21 cellular contexts compared by ENCODE assay signal in the genomic region with DNA sequence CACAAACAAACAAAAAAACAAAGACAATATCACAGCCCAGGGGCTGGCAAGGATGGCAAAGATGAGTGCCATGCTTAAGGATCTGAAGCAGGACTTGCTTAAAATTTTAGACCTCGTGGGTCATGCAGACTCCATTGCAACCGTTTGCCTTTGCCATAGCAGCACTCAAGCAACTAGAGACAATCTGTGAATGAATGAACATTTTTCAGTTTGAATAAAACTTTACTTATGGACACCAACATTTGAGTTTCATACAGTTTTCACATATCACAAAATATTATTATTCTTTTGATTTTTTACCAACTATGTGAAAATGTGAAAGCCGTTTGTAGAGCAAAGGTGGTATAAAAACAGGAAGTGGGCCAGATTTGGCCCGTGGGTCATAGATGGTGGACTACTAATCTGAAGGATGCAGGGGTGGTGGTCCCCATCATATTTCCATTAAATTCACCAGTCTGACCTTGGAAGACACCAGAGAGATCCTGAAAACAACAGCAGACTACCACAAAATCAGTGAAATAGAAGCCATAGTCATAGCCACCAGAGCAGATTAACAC. TPM values are rescaled to one million over a fixed set of nuclear protein-coding genes. Genes with fewer than 3 reads are reported as not detected.
DNase-seq lines count a peak whose midpoint lies in the region; ATAC-seq, FAIRE-seq and TF ChIP-seq lines count a peak whose summit lies in the region.
"Had no signal": no experiment of that assay in that cellular context is flagged by ENCODE, and none has a peak within 500 bp of the region (broad histone marks: within the 10 kb centered on the region; RNA-seq: fewer than 3 reads in every experiment).

No MANE protein-coding gene starts in this region.

- no peak for DNase-seq in activated CD4-positive, alpha-beta T cell treated with anti-CD3 and anti-CD28 coated beads, Interleukin-2, amount 10 ng/mL, durations not matched to agents 24 days and 14 days
- no peak for DNase-seq in activated CD4-positive, alpha-beta T cell treated with anti-CD3 and anti-CD28 coated beads for 1 hour
- no peak for DNase-seq in activated naive CD8-positive, alpha-beta T cell treated with anti-CD3 and anti-CD28 coated beads, Interleukin-2, amount 10 ng/mL, durations not matched to agents 7 days and 5 days
- no peak for DNase-seq in activated naive CD8-positive, alpha-beta T cell treated with anti-CD3 and anti-CD28 coated beads, Interleukin-2, amount 50 U/mL, for 24 hours
- DNase-seq in OCI-LY7 (ENCODE audit: low spot score) (no peak), K562 (ENCODE audit: extremely low read depth in 1 of 4, low spot score in 3 of 4) (no peak), DMS79 (lab: John Stamatoyannopoulos, UW) (no peak), progenitor cell of endocrine pancreas (ENCODE audit: low spot score, unreplicated experiment) (no peak)
- DNase-seq: 8988T, AML-193, Calu3, DMS79 treated with DMSO at 0.1 percent for 48 hours, EL, HCEC 1CT, HFFc6 had no signal

- H3K27me3 Mint-ChIP-seq in activated CD4-positive, alpha-beta T cell treated with anti-CD3 and anti-CD28 coated beads, Interleukin-2, amount 10 ng/mL, durations not matched to agents 24 days and 14 days: no peaks in the 10 kb centered on the region
- no peaks in the 10 kb centered on the region for H3K27me3 Mint-ChIP-seq in activated naive CD8-positive, alpha-beta T cell treated with anti-CD3 and anti-CD28 coated beads, Interleukin-2, amount 10 ng/mL, durations not matched to agents 7 days and 5 days
- H3K27me3 Mint-ChIP-seq in activated naive CD8-positive, alpha-beta T cell treated with anti-CD3 and anti-CD28 coated beads, Interleukin-2, amount 50 U/mL, for 24 hours: peaks cover 5% of the 10 kb centered on the region
- peaks cover 34% of the 10 kb centered on the region for H3K27me3 Mint-ChIP-seq in progenitor cell of endocrine pancreas

- peak overlapping the region; percentile 32 for H3K27ac Mint-ChIP-seq in activated CD4-positive, alpha-beta T cell treated with anti-CD3 and anti-CD28 coated beads, Interleukin-2, amount 10 ng/mL, durations not matched to agents 24 days and 14 days
- peak overlapping the region; percentile 68 for H3K27ac Mint-ChIP-seq in activated naive CD8-positive, alpha-beta T cell treated with anti-CD3 and anti-CD28 coated beads, Interleukin-2, amount 10 ng/mL, durations not matched to agents 7 days and 5 days
- no peak overlapping the region for H3K27ac Mint-ChIP-seq in activated naive CD8-positive, alpha-beta T cell treated with anti-CD3 and anti-CD28 coated beads, Interleukin-2, amount 50 U/mL, for 24 hours
- H3K27ac Mint-ChIP-seq in progenitor cell of endocrine pancreas: no peak overlapping the region
- H3K27ac Mint-ChIP-seq: HFFc6 had no signal

- H3K27me3 ChIP-seq in K562 (ENCODE audit: control insufficient read depth in 2 of 2, insufficient read depth in 2 of 2, low read length in 2 of 2): peaks cover 34 to 37% of the 10 kb centered on the region in 2 experiments; a peak in 4 of 5 replicates
- H3K27me3 ChIP-seq: BLaER1 had no signal

- no peak for ATAC-seq in activated naive CD8-positive, alpha-beta T cell treated with anti-CD3 and anti-CD28 coated beads, Interleukin-2, amount 10 ng/mL, durations not matched to agents 7 days and 5 days (ENCODE audit: low read depth)
- no peak for ATAC-seq in activated naive CD8-positive, alpha-beta T cell treated with anti-CD3 and anti-CD28 coated beads, Interleukin-2, amount 50 U/mL, for 24 hours
- no peak for ATAC-seq in K562
- ATAC-seq: HepG2 had no signal

- peaks cover 46% of the 10 kb centered on the region for H3K4me1 Mint-ChIP-seq in activated CD4-positive, alpha-beta T cell treated with anti-CD3 and anti-CD28 coated beads, Interleukin-2, amount 10 ng/mL, durations not matched to agents 24 days and 14 days
- peaks cover 38% of the 10 kb centered on the region for H3K4me1 Mint-ChIP-seq in activated naive CD8-positive, alpha-beta T cell treated with anti-CD3 and anti-CD28 coated beads, Interleukin-2, amount 10 ng/mL, durations not matched to agents 7 days and 5 days
- peaks cover 51% of the 10 kb centered on the region for H3K4me1 Mint-ChIP-seq in activated naive CD8-positive, alpha-beta T cell treated with anti-CD3 and anti-CD28 coated beads, Interleukin-2, amount 50 U/mL, for 24 hours
- H3K4me1 Mint-ChIP-seq in progenitor cell of endocrine pancreas (ENCODE audit: low read depth): no peaks in the 10 kb centered on the region

- H3K9me2 ChIP-seq in OCI-LY7 (ENCODE audit: insufficient read depth, low read length): no peaks in the 10 kb centered on the region

- 0 out of 2 replicates have a peak overlapping the region, but pooled peaks have one; percentile 32 for H2AFZ ChIP-seq in OCI-LY7 (ENCODE audit: low read length)
- H2AFZ ChIP-seq in K562 (ENCODE audit: low read depth, low read length): no peak overlapping the region

- TF ChIP-seq RAD21 in K562 (CRISPR knock-in tag; conservative IDR thresholded peaks at IDR 0.05 in 1 of 2, IDR thresholded peaks at IDR 0.05 in 1 of 2): no peak

- CTCF ChIA-PET in OCI-LY7 (lab: Charles Lee; ENCODE audit: unreplicated experiment): interaction anchor here (1.8 kb wide), 1 partner anchor 9 kb away, joined by 7 read pairs; no protein-coding TSS in a partner anchor
- CTCF ChIA-PET in K562 (lab: Yijun Ruan, JAX; ENCODE audit: low intra/inter-chr PET ratio): interaction anchor here (0.6 kb wide), 1 partner anchor 110 kb away, joined by 3 read pairs; no protein-coding TSS in a partner anchor

- H3K79me2 ChIP-seq in OCI-LY7 (ENCODE audit: insufficient read depth, low read depth, low read length) (no peaks in the 10 kb centered on the region), K562 (ENCODE audit: control insufficient read depth, insufficient read depth, low read length) (no peaks in the 10 kb centered on the region)

- intact Hi-C loops in activated CD4-positive, alpha-beta T cell treated with anti-CD3 and anti-CD28 coated beads, Interleukin-2, amount 10 ng/mL, durations not matched to agents 24 days and 14 days (cut with micrococcal nuclease): loop anchor here (10.0 kb wide), 1 partner anchor 414 kb away; no protein-coding TSS in a partner anchor
- intact Hi-C loops in OCI-LY7 (cut with micrococcal nuclease; ENCODE audit: unreplicated experiment): loop anchor here (10.0 kb wide), 1 partner anchor 266 kb away; a partner anchor contains a TSS
- intact Hi-C loops in K562 (cut with micrococcal nuclease): loop anchor here (10.0 kb wide), 1 partner anchor 66 kb away; no protein-coding TSS in a partner anchor

- H3K9me3 ChIP-seq in OCI-LY7 (ENCODE audit: low read length) (no peaks in the 10 kb centered on the region), K562 (replicated peaks; ENCODE audit: control insufficient read depth, insufficient read depth, low read depth, low read length) (no peaks in the 10 kb centered on the region)

- in situ Hi-C loops in K562 (cut with MboI): no loop called here

- no peak for TF ChIP-seq EP300 in K562 (IDR thresholded peaks at IDR 0.05; ENCODE audit: low read length)

- TF ChIP-seq POLR2A in K562 (conservative IDR thresholded peaks at IDR 0.05): no peak

- 0% methylated on average over 4 of the region's 4 CpGs for WGBS in K562 (ENCODE audit: insufficient coverage, low coverage, missing lambda C conversion rate)

- BruUV-seq in OCI-LY7 (replicated peaks; lab: Mats Ljungman, UMichigan): no TSS peak
- BruUV-seq in K562 (replicated peaks; lab: Mats Ljungman, UMichigan): no TSS peak

- H3K27ac ChIP-seq in OCI-LY7 (ENCODE audit: low read depth, low read length, poor library complexity, severe bottlenecking) (no peak overlapping the region), K562 (ENCODE audit: extremely low read depth, low read depth, low read length) (no peak overlapping the region)
- H3K27ac ChIP-seq: BLaER1 had no signal

- FAIRE-seq in K562 (lab: Jason Lieb, UNC): no peak
- FAIRE-seq: G401.6, GM19239, HepG2, HTR-8/SVneo had no signal

- no peaks in the 10 kb centered on the region for H3K9me1 ChIP-seq in K562 (ENCODE audit: control insufficient read depth, insufficient read depth, low read length)

- H3K4me3 ChIP-seq in OCI-LY7 (ENCODE audit: low read depth, low read length, poor library complexity, severe bottlenecking) (no peak overlapping the region), K562 (no peak overlapping the region)
- H3K4me3 ChIP-seq: BLaER1 had no signal

- H3K4me3 Mint-ChIP-seq in activated CD4-positive, alpha-beta T cell treated with anti-CD3 and anti-CD28 coated beads, Interleukin-2, amount 10 ng/mL, durations not matched to agents 24 days and 14 days: no peak overlapping the region
- H3K4me3 Mint-ChIP-seq in activated naive CD8-positive, alpha-beta T cell treated with anti-CD3 and anti-CD28 coated beads, Interleukin-2, amount 10 ng/mL, durations not matched to agents 7 days and 5 days: no peak overlapping the region
- no peak overlapping the region for H3K4me3 Mint-ChIP-seq in activated naive CD8-positive, alpha-beta T cell treated with anti-CD3 and anti-CD28 coated beads, Interleukin-2, amount 50 U/mL, for 24 hours
- no peak overlapping the region for H3K4me3 Mint-ChIP-seq in progenitor cell of endocrine pancreas (ENCODE audit: low read depth)
- H3K4me3 Mint-ChIP-seq: HFFc6 had no signal

- H3K4me1 ChIP-seq in OCI-LY7 (ENCODE audit: insufficient read depth, low read length, poor library complexity, severe bottlenecking) (peaks cover 34% of the 10 kb centered on the region), K562 (replicated peaks in 1 of 2; ENCODE audit: control insufficient read depth in 2 of 2, insufficient read depth in 2 of 2, low read length in 2 of 2) (peaks cover 0 to 3% of the 10 kb centered on the region in 2 experiments; a peak in 1 of 5 replicates)

- H3K4me2 ChIP-seq in OCI-LY7 (ENCODE audit: low read length) (no peak overlapping the region), K562 (ENCODE audit: insufficient read depth, low read length) (no peak overlapping the region)
- H3K4me2 ChIP-seq: BLaER1 had no signal

- H3K36me3 ChIP-seq in OCI-LY7 (ENCODE audit: insufficient read depth, low read length) (no peaks in the 10 kb centered on the region), K562 (ENCODE audit: control insufficient read depth, insufficient read depth, low read length) (no peaks in the 10 kb centered on the region)
- H3K36me3 ChIP-seq: BLaER1 had no signal

- H3K36me3 Mint-ChIP-seq in activated CD4-positive, alpha-beta T cell treated with anti-CD3 and anti-CD28 coated beads, Interleukin-2, amount 10 ng/mL, durations not matched to agents 24 days and 14 days (ENCODE audit: low read depth): peaks cover 4% of the 10 kb centered on the region
- peaks cover 6% of the 10 kb centered on the region for H3K36me3 Mint-ChIP-seq in activated naive CD8-positive, alpha-beta T cell treated with anti-CD3 and anti-CD28 coated beads, Interleukin-2, amount 10 ng/mL, durations not matched to agents 7 days and 5 days
- H3K36me3 Mint-ChIP-seq in activated naive CD8-positive, alpha-beta T cell treated with anti-CD3 and anti-CD28 coated beads, Interleukin-2, amount 50 U/mL, for 24 hours (ENCODE audit: low read depth): peaks cover 2% of the 10 kb centered on the region
- no peaks in the 10 kb centered on the region for H3K36me3 Mint-ChIP-seq in progenitor cell of endocrine pancreas (ENCODE audit: insufficient read depth)

- H3K9me3 Mint-ChIP-seq in activated CD4-positive, alpha-beta T cell treated with anti-CD3 and anti-CD28 coated beads, Interleukin-2, amount 10 ng/mL, durations not matched to agents 24 days and 14 days: peaks cover 4% of the 10 kb centered on the region
- no peaks in the 10 kb centered on the region for H3K9me3 Mint-ChIP-seq in activated naive CD8-positive, alpha-beta T cell treated with anti-CD3 and anti-CD28 coated beads, Interleukin-2, amount 10 ng/mL, durations not matched to agents 7 days and 5 days
- peaks cover 6% of the 10 kb centered on the region for H3K9me3 Mint-ChIP-seq in activated naive CD8-positive, alpha-beta T cell treated with anti-CD3 and anti-CD28 coated beads, Interleukin-2, amount 50 U/mL, for 24 hours
- H3K9me3 Mint-ChIP-seq in progenitor cell of endocrine pancreas (ENCODE audit: low read depth): no peaks in the 10 kb centered on the region

- H4K20me1 ChIP-seq in OCI-LY7 (ENCODE audit: insufficient read depth, low read length) (no peaks in the 10 kb centered on the region), K562 (replicated peaks; ENCODE audit: control insufficient read depth, insufficient read depth, low read length) (no peaks in the 10 kb centered on the region)
- H4K20me1 ChIP-seq: BLaER1 had no signal

- POLR2A ChIA-PET in activated naive CD8-positive, alpha-beta T cell treated with anti-CD3 and anti-CD28 coated beads, Interleukin-2, amount 10 ng/mL, durations not matched to agents 7 days and 5 days (lab: Charles Lee): interaction anchor here (0.9 to 4.7 kb wide), 2 partner anchors 13 to 18 kb away, joined by 4 to 49 read pairs; a partner anchor contains a TSS
- POLR2A ChIA-PET in OCI-LY7 (lab: Charles Lee): interaction anchor here (1.0 to 1.7 kb wide), 5 partner anchors 8 to 66 kb away, joined by 3 to 8 read pairs (median 3); no protein-coding TSS in a partner anchor
- POLR2A ChIA-PET in K562 (lab: Yijun Ruan, JAX): interaction anchor here (0.8 kb wide), 1 partner anchor 8 kb away, joined by 3 read pairs; no protein-coding TSS in a partner anchor

- TF ChIP-seq CTCF in OCI-LY7 (conservative IDR thresholded peaks at IDR 0.05; ENCODE audit: low read length): no peak
- no peak for TF ChIP-seq CTCF in K562 (IDR thresholded peaks at IDR 0.05 in 2 of 3, conservative IDR thresholded peaks at IDR 0.05 in 1 of 3; ENCODE audit: insufficient read depth in 2 of 3, low read depth in 1 of 3, low read length in 3 of 3)
- TF ChIP-seq CTCF in progenitor cell of endocrine pancreas (IDR thresholded peaks at IDR 0.05; ENCODE audit: unreplicated experiment): no peak

- H3K9ac ChIP-seq in K562 (ENCODE audit: insufficient read depth in 1 of 2, low read depth in 2 of 2, low read length in 2 of 2): no peak overlapping the region
- H3K9ac ChIP-seq: BLaER1 had no signal

RNA-seq across cellular contexts. Expression of a gene that starts 8.3 kb away (rescaled TPM):
- total RNA-seq in activated CD4-positive, alpha-beta T cell treated with anti-CD3 and anti-CD28 coated beads, Interleukin-2, amount 10 ng/mL, durations not matched to agents 24 days and 14 days: 258 and 262 TPM in 2 replicates
- total RNA-seq in activated naive CD8-positive, alpha-beta T cell treated with anti-CD3 and anti-CD28 coated beads, Interleukin-2, amount 10 ng/mL, durations not matched to agents 7 days and 5 days: 100 to 1,000 TPM; 185 to 200 TPM
- total RNA-seq in OCI-LY7 (2014; rRNA removed; shearing (Covaris generic)): 103 and 152 TPM in 2 replicates
- total RNA-seq in OCI-LY7 (2022) (248 and 266 TPM in 2 replicates), K562 (2014; rRNA removed) (82.8 and 86.5 TPM in 2 replicates), K562 (2014; rRNA removed; fragmentation: Illumina TruSeq; extraction: Trizol) (124 and 148 TPM in 2 replicates), K562 (2015; rRNA removed; fragmentation: Illumina TruSeq; extraction: Trizol) (123 and 125 TPM in 2 replicates), K562 (2021) (144 and 145 TPM in 2 replicates), progenitor cell of endocrine pancreas (122 and 138 TPM in 2 replicates)
- total RNA-seq in K562 (2011; cell fraction: chromatin; rRNA removed; ENCODE audit: low replicate concordance): 96.3 and 236 TPM in 2 replicates
- total RNA-seq in K562 (2011; cell fraction: nucleolus; rRNA removed): 32.2 and 43.0 TPM in 2 replicates
- total RNA-seq in K562 (2011; cell fraction: nucleoplasm; rRNA removed): 66.7 and 73.8 TPM in 2 replicates
- polyA plus RNA-seq in K562 (2011; rRNA removed) (51.7 and 53.2 TPM in 2 replicates), K562 (2014; fragmentation: Illumina TruSeq; extraction: Trizol) (194 and 217 TPM in 2 replicates), K562 (2014; fragmentation: Nextera tagmentation; extraction: Ambion mirVana) (10 to 100 TPM; 23.6 to 25.8 TPM), K562 (2014; rRNA removed) (139 and 141 TPM in 2 replicates)
- polyA plus RNA-seq in K562 (2011; cell fraction: cytosol; rRNA removed): 15.8 and 25.6 TPM in 2 replicates
- polyA plus RNA-seq in K562 (2011; cell fraction: nucleus; rRNA removed): 113 and 117 TPM in 2 replicates
- 102 and 131 TPM in 2 replicates for polyA plus RNA-seq in K562 (2012)
- polyA minus RNA-seq in K562 (2011; rRNA and poly(A)+ RNA removed): 33.3 and 36.7 TPM in 2 replicates
- polyA minus RNA-seq in K562 (2011; cell fraction: cytosol; rRNA and poly(A)+ RNA removed): 27.6 and 31.4 TPM in 2 replicates
- polyA minus RNA-seq in K562 (2011; cell fraction: nucleus; rRNA and poly(A)+ RNA removed): 27.5 and 50.4 TPM in 2 replicates

RNA-seq across cellular contexts. Expression of a gene that starts 18.3 kb away (rescaled TPM):
- 965 and 989 TPM in 2 replicates for total RNA-seq in activated CD4-positive, alpha-beta T cell treated with anti-CD3 and anti-CD28 coated beads, Interleukin-2, amount 10 ng/mL, durations not matched to agents 24 days and 14 days
- total RNA-seq in activated naive CD8-positive, alpha-beta T cell treated with anti-CD3 and anti-CD28 coated beads, Interleukin-2, amount 10 ng/mL, durations not matched to agents 7 days and 5 days: 100 to 1,000 TPM; 184 to 201 TPM
- total RNA-seq in OCI-LY7 (2014; rRNA removed; shearing (Covaris generic)): 24.0 and 24.3 TPM in 2 replicates
- total RNA-seq in OCI-LY7 (2022): 22.3 and 27.5 TPM in 2 replicates
- total RNA-seq in K562 (2011; cell fraction: chromatin; rRNA removed; ENCODE audit: low replicate concordance): not detected in 2 replicates
- not detected in 2 replicates for total RNA-seq in K562 (2011; cell fraction: nucleolus; rRNA removed)
- not detected in 2 replicates for total RNA-seq in K562 (2011; cell fraction: nucleoplasm; rRNA removed)
- not detected in 2 replicates for total RNA-seq in K562 (2014; rRNA removed)
- total RNA-seq in K562 (2014; rRNA removed; fragmentation: Illumina TruSeq; extraction: Trizol): not detected in 2 replicates
- total RNA-seq in K562 (2015; rRNA removed; fragmentation: Illumina TruSeq; extraction: Trizol): not detected in 2 replicates
- 0.95 and 1.1 TPM in 2 replicates for total RNA-seq in K562 (2021)
- polyA plus RNA-seq in K562 (2011; rRNA removed): not detected in 2 replicates
- not detected in 2 replicates for polyA plus RNA-seq in K562 (2011; cell fraction: cytosol; rRNA removed)
- polyA plus RNA-seq in K562 (2011; cell fraction: nucleus; rRNA removed): not detected in 2 replicates
- polyA plus RNA-seq in K562 (2012): 0.03 and 0.19 TPM in 2 replicates
- not detected in 2 replicates for polyA plus RNA-seq in K562 (2014; fragmentation: Illumina TruSeq; extraction: Trizol)
- polyA plus RNA-seq in K562 (2014; fragmentation: Nextera tagmentation; extraction: Ambion mirVana): not detected
- polyA plus RNA-seq in K562 (2014; rRNA removed): not detected in 2 replicates
- polyA minus RNA-seq in K562 (2011; rRNA and poly(A)+ RNA removed): not detected in 2 replicates
- polyA minus RNA-seq in K562 (2011; cell fraction: cytosol; rRNA and poly(A)+ RNA removed): not detected in 2 replicates
- polyA minus RNA-seq in K562 (2011; cell fraction: nucleus; rRNA and poly(A)+ RNA removed): not detected in 2 replicates
- total RNA-seq in progenitor cell of endocrine pancreas: not detected in 2 replicates
- total RNA-seq: Calu3, H4, HepG2, HFFc6 had no signal
- polyA plus RNA-seq: HepG2 had no signal

Comparison
In these comparisons a context has a peak if more than half of its experiments do, and no peak if none do; other contexts are left out.
1. H3K27ac Mint-ChIP-seq: peak in activated CD4-positive, alpha-beta T cell treated with anti-CD3 and anti-CD28 coated beads, Interleukin-2, amount 10 ng/mL, durations not matched to agents 24 days and 14 days (single experiment) and activated naive CD8-positive, alpha-beta T cell treated with anti-CD3 and anti-CD28 coated beads, Interleukin-2, amount 10 ng/mL, durations not matched to agents 7 days and 5 days (single experiment); none in activated naive CD8-positive, alpha-beta T cell treated with anti-CD3 and anti-CD28 coated beads, Interleukin-2, amount 50 U/mL, for 24 hours (single experiment) and progenitor cell of endocrine pancreas (single experiment).
2. RNA of a gene that starts 18.3 kb away (total RNA-seq): 965 to 989 TPM in activated CD4-positive, alpha-beta T cell treated with anti-CD3 and anti-CD28 coated beads, Interleukin-2, amount 10 ng/mL, durations not matched to agents 24 days and 14 days, 184 to 201 TPM in activated naive CD8-positive, alpha-beta T cell treated with anti-CD3 and anti-CD28 coated beads, Interleukin-2, amount 10 ng/mL, durations not matched to agents 7 days and 5 days and 22.3 to 27.5 TPM in OCI-LY7; 0.95 to 1.1 TPM in K562 and not detected in progenitor cell of endocrine pancreas; every median in the first group is over 10 times any median in the second.